Comparison of ENCODE assay signal across 1 cellular context in genomic region chr17:82457071-82457789, GRCh38.
A peak's percentile ranks its signal among the peaks of the same experiment; 100 is the strongest.
TF ChIP-seq lines count a peak whose summit lies in the region.

No MANE protein-coding gene starts in this region.

TF ChIP-seq in HepG2, 621 proteins besides CTCF, POLR2A, EP300 and RAD21:
- TF ChIP-seq SIN3B (IDR thresholded peaks at IDR 0.05; ENCODE audit: low read length), result peak; percentile 11; the same call in 1 of the 2 replicates
- TF ChIP-seq ARID2 (CRISPR knock-in tag; IDR thresholded peaks at IDR 0.05; ENCODE audit: borderline replicate concordance), result peak; percentile 88; the same call in 1 of the 2 replicates
- TF ChIP-seq ZNF280B (CRISPR knock-in tag; IDR thresholded peaks at IDR 0.05; ENCODE audit: borderline replicate concordance), result no peak
- no peak for TF ChIP-seq ZEB1 (IDR thresholded peaks at IDR 0.05; ENCODE audit: insufficient replicate concordance, low read depth)
- TF ChIP-seq, protein P1, sequence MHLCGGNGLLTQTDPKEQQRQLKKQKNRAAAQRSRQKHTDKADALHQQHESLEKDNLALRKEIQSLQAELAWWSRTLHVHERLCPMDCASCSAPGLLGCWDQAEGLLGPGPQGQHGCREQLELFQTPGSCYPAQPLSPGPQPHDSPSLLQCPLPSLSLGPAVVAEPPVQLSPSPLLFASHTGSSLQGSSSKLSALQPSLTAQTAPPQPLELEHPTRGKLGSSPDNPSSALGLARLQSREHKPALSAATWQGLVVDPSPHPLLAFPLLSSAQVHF (CRISPR knock-in tag; IDR thresholded peaks at IDR 0.05), result no peak
- 0 out of 2 replicates have a peak, but pooled peaks have one; percentile 10 for TF ChIP-seq ZNF337 (CRISPR knock-in tag; IDR thresholded peaks at IDR 0.05; ENCODE audit: borderline replicate concordance, low read depth)
- 0 out of 2 replicates have a peak, but pooled peaks have one; percentile 8 for TF ChIP-seq ZBTB20 (CRISPR knock-in tag; IDR thresholded peaks at IDR 0.05; ENCODE audit: borderline replicate concordance, low read depth)
- 0 out of 2 replicates have a peak, but pooled peaks have one; percentile 20 for TF ChIP-seq SP5 (CRISPR knock-in tag; IDR thresholded peaks at IDR 0.05; ENCODE audit: borderline replicate concordance, low read depth)
- 0 out of 2 replicates have a peak, but pooled peaks have one; percentile 23 for TF ChIP-seq NFATC3 (CRISPR knock-in tag; IDR thresholded peaks at IDR 0.05)
- peak; percentile 5; the same call in 1 of the 2 replicates for TF ChIP-seq TOPORS (CRISPR knock-in tag; IDR thresholded peaks at IDR 0.05)
- TF ChIP-seq ZNF451 (CRISPR knock-in tag; IDR thresholded peaks at IDR 0.05), result no peak
- TF ChIP-seq SNRNP70 (IDR thresholded peaks at IDR 0.05; ENCODE audit: low read depth, low read length), result no peak
- TF ChIP-seq, protein P2, sequence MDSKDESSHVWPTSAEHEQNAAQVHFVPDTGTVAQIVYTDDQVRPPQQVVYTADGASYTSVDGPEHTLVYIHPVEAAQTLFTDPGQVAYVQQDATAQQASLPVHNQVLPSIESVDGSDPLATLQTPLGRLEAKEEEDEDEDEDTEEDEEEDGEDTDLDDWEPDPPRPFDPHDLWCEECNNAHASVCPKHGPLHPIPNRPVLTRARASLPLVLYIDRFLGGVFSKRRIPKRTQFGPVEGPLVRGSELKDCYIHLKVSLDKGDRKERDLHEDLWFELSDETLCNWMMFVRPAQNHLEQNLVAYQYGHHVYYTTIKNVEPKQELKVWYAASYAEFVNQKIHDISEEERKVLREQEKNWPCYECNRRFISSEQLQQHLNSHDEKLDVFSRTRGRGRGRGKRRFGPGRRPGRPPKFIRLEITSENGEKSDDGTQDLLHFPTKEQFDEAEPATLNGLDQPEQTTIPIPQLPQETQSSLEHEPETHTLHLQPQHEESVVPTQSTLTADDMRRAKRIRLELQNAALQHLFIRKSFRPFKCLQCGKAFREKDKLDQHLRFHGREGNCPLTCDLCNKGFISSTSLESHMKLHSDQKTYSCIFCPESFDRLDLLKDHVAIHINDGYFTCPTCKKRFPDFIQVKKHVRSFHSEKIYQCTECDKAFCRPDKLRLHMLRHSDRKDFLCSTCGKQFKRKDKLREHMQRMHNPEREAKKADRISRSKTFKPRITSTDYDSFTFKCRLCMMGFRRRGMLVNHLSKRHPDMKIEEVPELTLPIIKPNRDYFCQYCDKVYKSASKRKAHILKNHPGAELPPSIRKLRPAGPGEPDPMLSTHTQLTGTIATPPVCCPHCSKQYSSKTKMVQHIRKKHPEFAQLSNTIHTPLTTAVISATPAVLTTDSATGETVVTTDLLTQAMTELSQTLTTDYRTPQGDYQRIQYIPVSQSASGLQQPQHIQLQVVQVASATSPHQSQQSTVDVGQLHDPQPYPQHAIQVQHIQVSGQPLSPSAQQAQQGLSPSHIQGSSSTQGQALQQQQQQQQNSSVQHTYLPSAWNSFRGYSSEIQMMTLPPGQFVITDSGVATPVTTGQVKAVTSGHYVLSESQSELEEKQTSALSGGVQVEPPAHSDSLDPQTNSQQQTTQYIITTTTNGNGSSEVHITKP (CRISPR knock-in tag; IDR thresholded peaks at IDR 0.05; ENCODE audit: low read depth), result 0 out of 2 replicates have a peak, but pooled peaks have one; percentile 6
- peak; percentile 71; the same call in 1 of the 2 replicates for TF ChIP-seq PAF1 (CRISPR knock-in tag; IDR thresholded peaks at IDR 0.05)
- TF ChIP-seq ZNF747 (CRISPR knock-in tag; IDR thresholded peaks at IDR 0.05; ENCODE audit: borderline replicate concordance), result 0 out of 2 replicates have a peak, but pooled peaks have one; percentile 21
- TF ChIP-seq ZFP1 (CRISPR knock-in tag; IDR thresholded peaks at IDR 0.05), result peak; percentile 19; the same call in 1 of the 2 replicates
- 0 out of 2 replicates have a peak, but pooled peaks have one; percentile 29 for TF ChIP-seq TBX2 (CRISPR knock-in tag; IDR thresholded peaks at IDR 0.05; ENCODE audit: borderline replicate concordance)
- TF ChIP-seq SALL1 (CRISPR knock-in tag; IDR thresholded peaks at IDR 0.05), result peak; percentile 8; the same call in 1 of the 2 replicates
- peak; percentile 28; the same call in 1 of the 2 replicates for TF ChIP-seq FOXA3 (CRISPR knock-in tag; IDR thresholded peaks at IDR 0.05)
- 0 out of 2 replicates have a peak, but pooled peaks have one; percentile 1 for TF ChIP-seq SMC3 (IDR thresholded peaks at IDR 0.05; ENCODE audit: low read length)
- TF ChIP-seq, protein P3, sequence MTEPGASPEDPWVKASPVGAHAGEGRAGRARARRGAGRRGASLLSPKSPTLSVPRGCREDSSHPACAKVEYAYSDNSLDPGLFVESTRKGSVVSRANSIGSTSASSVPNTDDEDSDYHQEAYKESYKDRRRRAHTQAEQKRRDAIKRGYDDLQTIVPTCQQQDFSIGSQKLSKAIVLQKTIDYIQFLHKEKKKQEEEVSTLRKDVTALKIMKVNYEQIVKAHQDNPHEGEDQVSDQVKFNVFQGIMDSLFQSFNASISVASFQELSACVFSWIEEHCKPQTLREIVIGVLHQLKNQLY (CRISPR knock-in tag; IDR thresholded peaks at IDR 0.05), result no peak
- TF ChIP-seq ZBTB34 (CRISPR knock-in tag; IDR thresholded peaks at IDR 0.05), result peak; percentile 15; the same call in 1 of the 2 replicates
- 0 out of 2 replicates have a peak, but pooled peaks have one; percentile 8 for TF ChIP-seq WIZ (CRISPR knock-in tag; IDR thresholded peaks at IDR 0.05)
- 0 out of 2 replicates have a peak, but pooled peaks have one; percentile 0 for TF ChIP-seq ZNF280D (CRISPR knock-in tag; IDR thresholded peaks at IDR 0.05)
- TF ChIP-seq ZC3H4 (CRISPR knock-in tag; IDR thresholded peaks at IDR 0.05; ENCODE audit: borderline replicate concordance), result peak; percentile 96
- no peak for TF ChIP-seq ZNF737 (CRISPR knock-in tag; IDR thresholded peaks at IDR 0.05; ENCODE audit: borderline replicate concordance)
- TF ChIP-seq, protein P4, sequence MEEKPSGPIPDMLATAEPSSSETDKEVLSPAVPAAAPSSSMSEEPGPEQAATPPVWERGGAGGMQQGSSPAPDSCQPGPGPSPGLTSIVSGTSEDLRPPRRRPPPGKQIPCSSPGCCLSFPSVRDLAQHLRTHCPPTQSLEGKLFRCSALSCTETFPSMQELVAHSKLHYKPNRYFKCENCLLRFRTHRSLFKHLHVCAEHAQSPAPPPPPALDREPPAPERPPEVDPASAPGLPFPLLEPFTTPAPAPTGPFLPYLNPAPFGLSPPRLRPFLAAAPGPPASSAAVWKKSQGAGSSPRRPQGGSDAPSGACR (CRISPR knock-in tag; IDR thresholded peaks at IDR 0.05), result no peak
- TF ChIP-seq, protein P5, sequence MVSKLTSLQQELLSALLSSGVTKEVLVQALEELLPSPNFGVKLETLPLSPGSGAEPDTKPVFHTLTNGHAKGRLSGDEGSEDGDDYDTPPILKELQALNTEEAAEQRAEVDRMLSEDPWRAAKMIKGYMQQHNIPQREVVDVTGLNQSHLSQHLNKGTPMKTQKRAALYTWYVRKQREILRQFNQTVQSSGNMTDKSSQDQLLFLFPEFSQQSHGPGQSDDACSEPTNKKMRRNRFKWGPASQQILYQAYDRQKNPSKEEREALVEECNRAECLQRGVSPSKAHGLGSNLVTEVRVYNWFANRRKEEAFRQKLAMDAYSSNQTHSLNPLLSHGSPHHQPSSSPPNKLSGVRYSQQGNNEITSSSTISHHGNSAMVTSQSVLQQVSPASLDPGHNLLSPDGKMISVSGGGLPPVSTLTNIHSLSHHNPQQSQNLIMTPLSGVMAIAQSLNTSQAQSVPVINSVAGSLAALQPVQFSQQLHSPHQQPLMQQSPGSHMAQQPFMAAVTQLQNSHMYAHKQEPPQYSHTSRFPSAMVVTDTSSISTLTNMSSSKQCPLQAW (CRISPR knock-in tag; IDR thresholded peaks at IDR 0.05), result peak; percentile 54; the same call in 1 of the 2 replicates
- TF ChIP-seq, protein P6, sequence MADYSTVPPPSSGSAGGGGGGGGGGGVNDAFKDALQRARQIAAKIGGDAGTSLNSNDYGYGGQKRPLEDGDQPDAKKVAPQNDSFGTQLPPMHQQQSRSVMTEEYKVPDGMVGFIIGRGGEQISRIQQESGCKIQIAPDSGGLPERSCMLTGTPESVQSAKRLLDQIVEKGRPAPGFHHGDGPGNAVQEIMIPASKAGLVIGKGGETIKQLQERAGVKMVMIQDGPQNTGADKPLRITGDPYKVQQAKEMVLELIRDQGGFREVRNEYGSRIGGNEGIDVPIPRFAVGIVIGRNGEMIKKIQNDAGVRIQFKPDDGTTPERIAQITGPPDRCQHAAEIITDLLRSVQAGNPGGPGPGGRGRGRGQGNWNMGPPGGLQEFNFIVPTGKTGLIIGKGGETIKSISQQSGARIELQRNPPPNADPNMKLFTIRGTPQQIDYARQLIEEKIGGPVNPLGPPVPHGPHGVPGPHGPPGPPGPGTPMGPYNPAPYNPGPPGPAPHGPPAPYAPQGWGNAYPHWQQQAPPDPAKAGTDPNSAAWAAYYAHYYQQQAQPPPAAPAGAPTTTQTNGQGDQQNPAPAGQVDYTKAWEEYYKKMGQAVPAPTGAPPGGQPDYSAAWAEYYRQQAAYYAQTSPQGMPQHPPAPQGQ (CRISPR knock-in tag; IDR thresholded peaks at IDR 0.05; ENCODE audit: borderline replicate concordance), result 0 out of 2 replicates have a peak, but pooled peaks have one; percentile 70
TF ChIP-seq in HepG2: peak in this region for 21.
